ENCODE assay signal across 8 cellular contexts in genomic region chr10:101783736-101784118, GRCh38. TPM values are rescaled to one million over a fixed set of nuclear protein-coding genes. Genes with fewer than 3 reads are reported as not detected.
DNase-seq lines count a peak whose midpoint lies in the region; ATAC-seq and TF ChIP-seq lines count a peak whose summit lies in the region.

No MANE protein-coding gene starts in this region.

- H3K27ac ChIP-seq in hepatocyte (peak overlapping the region; percentile 73), suprapubic skin (no peak overlapping the region), substantia nigra (ENCODE audit: low read depth, low read length, poor library complexity, severe bottlenecking) (no peak overlapping the region)

- POLR2A ChIA-PET in activated CD4-positive, alpha-beta T cell treated with anti-CD3 and anti-CD28 coated beads for 36 hours (lab: Charles Lee) = interaction anchor here (0.6 to 1.3 kb wide), 4 partner anchors 11 to 602 kb away, joined by 3 to 4 read pairs (median 4); partner anchors contain the start of gene OGA
- POLR2A ChIA-PET in WTC11 (lab: Charles Lee) = interaction anchor here (0.9 to 3.0 kb wide), 4 partner anchors 10 to 181 kb away, joined by 3 to 14 read pairs (median 4); partner anchors contain the start of gene OGA

- H3K4me3 ChIP-seq in hepatocyte (peak overlapping the region; percentile 87), suprapubic skin (peak overlapping the region; percentile 76)

- DNase-seq in activated CD4-positive, alpha-beta T cell treated with anti-CD3 and anti-CD28 coated beads for 36 hours = no peak
- no peak for DNase-seq in activated CD4-positive, alpha-beta T cell treated with anti-CD3 and anti-CD28 coated beads, Interleukin-2, amount 50 U/mL, for 1 hour
- DNase-seq in WTC11 (ENCODE audit: low spot score) = no peak
- no peak for DNase-seq in hepatocyte (ENCODE audit: low spot score)
- no peak for DNase-seq in suprapubic skin (ENCODE audit: low spot score in 2 of 2)
- DNase-seq in substantia nigra (lab: John Stamatoyannopoulos, UW) = no peak

- H3K9me3 ChIP-seq in hepatocyte (ENCODE audit: low read depth) (no peaks in the 10 kb centered on the region), suprapubic skin (no peaks in the 10 kb centered on the region)

- H3K4me2 ChIP-seq in hepatocyte = peak overlapping the region; percentile 81

- WGBS in hepatocyte (ENCODE audit: low lambda C conversion rate, missing lambda C conversion rate) = 53% methylated on average over 10 of the region's 10 CpGs
- WGBS in suprapubic skin = 48% methylated on average over 10 of the region's 10 CpGs

- no peaks in the 10 kb centered on the region for H4K20me1 ChIP-seq in hepatocyte (ENCODE audit: insufficient read depth, poor library complexity, severe bottlenecking)

- H3K79me2 ChIP-seq in hepatocyte = no peaks in the 10 kb centered on the region

- peaks cover 51% of the 10 kb centered on the region for H3K4me1 Mint-ChIP-seq in activated CD4-positive, alpha-beta T cell treated with anti-CD3 and anti-CD28 coated beads for 36 hours
- H3K4me1 Mint-ChIP-seq in WTC11 = peaks cover 45% of the 10 kb centered on the region

- H2AFZ ChIP-seq in hepatocyte = peak overlapping the region; percentile 54

- H3K4me1 ChIP-seq in hepatocyte (ENCODE audit: insufficient read depth) (peaks cover 19% of the 10 kb centered on the region), suprapubic skin (peaks cover 57% of the 10 kb centered on the region)

- TF ChIP-seq POLR2A in suprapubic skin (IDR thresholded peaks at IDR 0.05) = no peak

- no peak for TF ChIP-seq EP300 in suprapubic skin (IDR thresholded peaks at IDR 0.05)

- no peaks in the 10 kb centered on the region for H3K36me3 ChIP-seq in hepatocyte (replicated peaks; ENCODE audit: insufficient read depth, low read depth)
- H3K36me3 ChIP-seq in suprapubic skin = peaks cover 35% of the 10 kb centered on the region

- H3K36me3 Mint-ChIP-seq in activated CD4-positive, alpha-beta T cell treated with anti-CD3 and anti-CD28 coated beads for 36 hours (ENCODE audit: low read depth) = peaks cover 52% of the 10 kb centered on the region
- peaks cover 20% of the 10 kb centered on the region for H3K36me3 Mint-ChIP-seq in WTC11

- no peaks in the 10 kb centered on the region for H3K9me2 ChIP-seq in hepatocyte (replicated peaks; ENCODE audit: insufficient read depth)

- H3K9me3 Mint-ChIP-seq in activated CD4-positive, alpha-beta T cell treated with anti-CD3 and anti-CD28 coated beads for 36 hours (ENCODE audit: low read depth) = no peaks in the 10 kb centered on the region
- no peaks in the 10 kb centered on the region for H3K9me3 Mint-ChIP-seq in WTC11

- peak overlapping the region; percentile 94 for H3K4me3 Mint-ChIP-seq in activated CD4-positive, alpha-beta T cell treated with anti-CD3 and anti-CD28 coated beads for 36 hours
- peak overlapping the region; percentile 100 for H3K4me3 Mint-ChIP-seq in WTC11

- CTCF ChIA-PET in activated CD4-positive, alpha-beta T cell treated with anti-CD3 and anti-CD28 coated beads for 36 hours (lab: Charles Lee) = interaction anchor here (0.6 to 5.0 kb wide), 18 partner anchors 11 to 569 kb away, joined by 3 to 28 read pairs (median 5); partner anchors contain the start of gene OGA
- CTCF ChIA-PET in WTC11 (lab: Charles Lee) = interaction anchor here (0.7 to 11.0 kb wide), 12 partner anchors 8 to 569 kb away, joined by 3 to 370 read pairs (median 6); partner anchors contain the start of genes KCNIP2 and OGA

- ATAC-seq in activated CD4-positive, alpha-beta T cell treated with anti-CD3 and anti-CD28 coated beads for 36 hours = no peak
- no peak for ATAC-seq in WTC11
- no peak for ATAC-seq in GM21529 (IDR thresholded peaks at IDR 0.05; ENCODE audit: unreplicated experiment)
- ATAC-seq in HG03432 (IDR thresholded peaks at IDR 0.05; ENCODE audit: unreplicated experiment) = no peak

- TF ChIP-seq CTCF in WTC11 (IDR thresholded peaks at IDR 0.05) (no peak), hepatocyte (IDR thresholded peaks at IDR 0.05; ENCODE audit: poor library complexity) (no peak), suprapubic skin (IDR thresholded peaks at IDR 0.05) (no peak)

- peaks cover 4% of the 10 kb centered on the region for H3K27me3 Mint-ChIP-seq in activated CD4-positive, alpha-beta T cell treated with anti-CD3 and anti-CD28 coated beads for 36 hours
- H3K27me3 Mint-ChIP-seq in WTC11 (ENCODE audit: low read depth) = peaks cover 4% of the 10 kb centered on the region

- intact Hi-C loops in activated CD4-positive, alpha-beta T cell treated with anti-CD3 and anti-CD28 coated beads for 36 hours (cut with DNase I, micrococcal nuclease) = loop anchor here (1.0 to 10.0 kb wide), 12 partner anchors 35 to 1249 kb away; partner anchors contain the start of genes DPCD (in 2 of the 2), OGA (in 2 of the 2), POLL (in 2 of the 2) and HIF1AN (in 1 of the 2)

- H3K27ac Mint-ChIP-seq in activated CD4-positive, alpha-beta T cell treated with anti-CD3 and anti-CD28 coated beads for 36 hours = peak overlapping the region; percentile 97
- H3K27ac Mint-ChIP-seq in WTC11 = peak overlapping the region; percentile 92

- peaks cover 9% of the 10 kb centered on the region for H3K27me3 ChIP-seq in hepatocyte
- peaks cover 13% of the 10 kb centered on the region for H3K27me3 ChIP-seq in suprapubic skin

TF ChIP-seq in WTC11, 78 proteins besides CTCF, POLR2A, EP300 and RAD21:
- TF ChIP-seq ERG (CRISPR knock-in tag; IDR thresholded peaks at IDR 0.05) (0 out of 2 replicates have a peak, but pooled peaks have one; percentile 22), E2F1 (CRISPR knock-in tag; IDR thresholded peaks at IDR 0.05) (no peak), NFATC4 (CRISPR knock-in tag; IDR thresholded peaks at IDR 0.05) (0 out of 2 replicates have a peak, but pooled peaks have one; percentile 34)
TF ChIP-seq in WTC11: peak in this region for 2.

RNA-seq across cellular contexts. Expression of gene NPM3, which starts 0.5 kb away (rescaled TPM):
- 100 to 1,000 TPM; 207 to 214 TPM for total RNA-seq in activated CD4-positive, alpha-beta T cell treated with anti-CD3 and anti-CD28 coated beads for 36 hours
- 223 to 260 TPM (median 229 TPM) in 3 replicates for total RNA-seq in WTC11 (2021)
- 69.4 and 71.6 TPM in 2 replicates for total RNA-seq in hepatocyte
- 4.0 and 5.1 TPM in 2 replicates for polyA plus RNA-seq in hepatocyte
- 10 to 100 TPM; 13.3 to 60.5 (median 31.1) TPM for total RNA-seq in suprapubic skin

RNA-seq across cellular contexts. Expression of gene FGF8, which starts 7.8 kb away (rescaled TPM):
- under 1 TPM in 1 of 2 experiments, not detected in 1; 0.32 TPM for total RNA-seq in activated CD4-positive, alpha-beta T cell treated with anti-CD3 and anti-CD28 coated beads for 36 hours
- total RNA-seq in WTC11 (2021) (14.0 to 28.9 TPM (median 16.4 TPM) in 3 replicates), hepatocyte (not detected in 2 replicates), suprapubic skin (not detected)
- polyA plus RNA-seq in hepatocyte = not detected in 2 replicates

RNA-seq across cellular contexts. Expression of gene OGA, which starts 34.5 kb away (rescaled TPM):
- total RNA-seq in activated CD4-positive, alpha-beta T cell treated with anti-CD3 and anti-CD28 coated beads for 36 hours = 100 to 1,000 TPM; 113 to 124 TPM
- total RNA-seq in WTC11 (2021) (110 to 111 TPM (median 110 TPM) in 3 replicates), hepatocyte (66.4 and 76.8 TPM in 2 replicates), suprapubic skin (100 to 1,000 TPM in 3 of 4 donors, 10 to 100 TPM in 1; 90.2 to 423 (median 131) TPM)
- 46.1 and 55.7 TPM in 2 replicates for polyA plus RNA-seq in hepatocyte

RNA-seq across cellular contexts. Expression of gene KCNIP2, which starts 59.9 kb away (rescaled TPM):
- total RNA-seq in activated CD4-positive, alpha-beta T cell treated with anti-CD3 and anti-CD28 coated beads for 36 hours = 1 to 10 TPM; 2.7 to 2.8 TPM
- total RNA-seq in WTC11 (2021) (4.5 to 5.4 TPM (median 5.2 TPM) in 3 replicates), hepatocyte (0.36 and 0.87 TPM in 2 replicates), suprapubic skin (10 to 100 TPM in 1 of 4 donors, 1 to 10 TPM in 3; 1.3 to 20.3 (median 4.8) TPM)
- 0.96 and 1.0 TPM in 2 replicates for polyA plus RNA-seq in hepatocyte

Comparison
In these comparisons a context has a peak if more than half of its experiments do, and no peak if none do; other contexts are left out.
1. RNA of gene FGF8, which starts 7.8 kb away (total RNA-seq): 14.0 to 28.9 TPM in WTC11; 0.32 TPM in activated CD4-positive, alpha-beta T cell treated with anti-CD3 and anti-CD28 coated beads for 36 hours, not detected in hepatocyte and not detected in suprapubic skin; every median in the first group is over 10 times any median in the second.